15 cellular contexts compared by ENCODE assay signal in the genomic region with DNA sequence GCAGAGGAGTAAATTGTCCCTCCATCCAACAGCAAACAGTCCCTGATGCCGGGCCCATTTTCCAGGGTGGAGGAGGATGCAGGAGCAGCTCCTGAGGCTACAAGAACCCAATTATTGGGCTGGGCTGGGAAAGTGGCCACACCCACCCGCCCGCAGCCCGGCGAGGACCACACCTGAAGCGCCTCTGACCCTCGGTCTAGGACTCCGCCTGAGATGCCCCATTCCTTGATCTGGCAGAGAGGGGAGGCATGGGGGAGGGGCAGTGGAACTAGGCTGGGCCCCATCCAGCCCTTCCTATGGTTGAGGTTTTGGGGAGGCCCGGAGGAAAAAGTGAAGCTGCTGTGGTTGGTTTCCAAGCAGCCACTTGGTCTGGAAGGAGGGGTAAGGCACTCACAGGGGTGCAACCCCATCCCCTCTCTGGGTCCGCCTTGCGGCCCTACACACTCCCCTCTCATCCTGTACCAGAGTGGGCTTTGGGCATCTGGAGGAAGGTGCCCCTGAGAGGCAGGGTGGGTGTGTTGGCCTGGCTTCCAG. TPM values are rescaled to one million over a fixed set of nuclear protein-coding genes. Genes with fewer than 3 reads are reported as not detected.
A peak's percentile ranks its signal among the peaks of the same experiment; 100 is the strongest.
DNase-seq lines count a peak whose midpoint lies in the region; ATAC-seq and TF ChIP-seq lines count a peak whose summit lies in the region.
"Had no signal": no experiment of that assay in that cellular context is flagged by ENCODE, and none has a peak within 500 bp of the region (broad histone marks: within the 10 kb centered on the region; RNA-seq: fewer than 3 reads in every experiment).

No MANE protein-coding gene starts in this region.

- WGBS in esophagus squamous epithelium, 2 donors, result 32% methylated on average over 8 of the region's 11 CpGs; no CpG with 5 or more reads in 1 of the 2 donors
- WGBS in right lobe of liver (ENCODE audit: insufficient coverage, low coverage, low lambda C conversion rate, missing lambda C conversion rate), result 43% methylated on average over 2 of the region's 11 CpGs

- H3K27me3 Mint-ChIP-seq in activated CD4-positive, alpha-beta T cell treated with anti-CD3 and anti-CD28 coated beads, Interleukin-2, amount 10 ng/mL, durations not matched to agents 24 days and 14 days, result no peaks in the 10 kb centered on the region

- H3K36me3 ChIP-seq in Peyer's patch, result no peaks in the 10 kb centered on the region
- H3K36me3 ChIP-seq in esophagus squamous epithelium, result no peaks in the 10 kb centered on the region
- H3K36me3 ChIP-seq in stomach smooth muscle (ENCODE audit: control insufficient read depth in 2 of 2, insufficient read depth in 2 of 2, low read length in 2 of 2), result peaks cover 0 to under 1% of the 10 kb centered on the region in 2 donors
- no peaks in the 10 kb centered on the region for H3K36me3 ChIP-seq in right lobe of liver
- H3K36me3 ChIP-seq: suprapubic skin had no signal

- intact Hi-C loops in activated CD4-positive, alpha-beta T cell treated with anti-CD3 and anti-CD28 coated beads, Interleukin-2, amount 10 ng/mL, durations not matched to agents 24 days and 14 days (cut with micrococcal nuclease), result no loop called here
- intact Hi-C loops in esophagus squamous epithelium (cut with DNase I) (no loop called here), right lobe of liver (cut with DNase I) (loop anchor here in 1 of 2 donors (10.0 kb wide), 1 partner anchor 48 kb away; no protein-coding TSS in a partner anchor)

- no peaks in the 10 kb centered on the region for H3K27me3 ChIP-seq in Peyer's patch
- H3K27me3 ChIP-seq in esophagus squamous epithelium, result no peaks in the 10 kb centered on the region
- no peaks in the 10 kb centered on the region for H3K27me3 ChIP-seq in stomach smooth muscle (ENCODE audit: control insufficient read depth in 1 of 2, insufficient read depth in 2 of 2, low read length in 2 of 2)
- H3K27me3 ChIP-seq in right lobe of liver, result no peaks in the 10 kb centered on the region
- H3K27me3 ChIP-seq: suprapubic skin had no signal

- H3K36me3 Mint-ChIP-seq in activated CD4-positive, alpha-beta T cell treated with anti-CD3 and anti-CD28 coated beads, Interleukin-2, amount 10 ng/mL, durations not matched to agents 24 days and 14 days (ENCODE audit: low read depth), result peaks cover 5% of the 10 kb centered on the region

- H3K4me1 ChIP-seq in Peyer's patch (peaks cover 3 to 54% (median 15%) of the 10 kb centered on the region in 4 donors), esophagus squamous epithelium (peaks cover 32 to 56% (median 44%) of the 10 kb centered on the region in 3 donors), stomach smooth muscle (ENCODE audit: control insufficient read depth, insufficient read depth, low read length) (peaks cover 40% of the 10 kb centered on the region), right lobe of liver (peaks cover 0 to 30% (median 10%) of the 10 kb centered on the region in 4 donors)

- peak; percentile 73 for DNase-seq in activated CD4-positive, alpha-beta T cell treated with anti-CD3 and anti-CD28 coated beads, Interleukin-2, amount 10 ng/mL, durations not matched to agents 24 days and 14 days
- DNase-seq in activated CD4-positive, alpha-beta T cell treated with anti-CD3 and anti-CD28 coated beads, Interleukin-2, amount 50 U/mL, for 4 hours, result no peak
- DNase-seq in Peyer's patch (no peak), esophagus squamous epithelium (lab: John Stamatoyannopoulos, UW) (no peak), T-helper 9 cell (no peak), NCI-H2029 (lab: John Stamatoyannopoulos, UW) (no peak), right lobe of liver (no peak)
- DNase-seq: activated T-cell treated with anti-CD3 and anti-CD28 coated beads for 4 hours, islet precursor cell, NCI-H1436 treated with DMSO at 0.1 percent for 48 hours, right cardiac atrium, SHP77 treated with DMSO at 0.1 percent for 48 hours had no signal

- H3K4me1 Mint-ChIP-seq in activated CD4-positive, alpha-beta T cell treated with anti-CD3 and anti-CD28 coated beads, Interleukin-2, amount 10 ng/mL, durations not matched to agents 24 days and 14 days, result peaks cover 50% of the 10 kb centered on the region

- H3K9me3 Mint-ChIP-seq in activated CD4-positive, alpha-beta T cell treated with anti-CD3 and anti-CD28 coated beads, Interleukin-2, amount 10 ng/mL, durations not matched to agents 24 days and 14 days, result no peaks in the 10 kb centered on the region

- H3K4me3 Mint-ChIP-seq in activated CD4-positive, alpha-beta T cell treated with anti-CD3 and anti-CD28 coated beads, Interleukin-2, amount 10 ng/mL, durations not matched to agents 24 days and 14 days, result peak overlapping the region; percentile 34

- no peak for TF ChIP-seq CTCF in Peyer's patch (IDR thresholded peaks at IDR 0.05)
- TF ChIP-seq CTCF in esophagus squamous epithelium (IDR thresholded peaks at IDR 0.05), result no peak
- no peak for TF ChIP-seq CTCF in right lobe of liver (IDR thresholded peaks at IDR 0.05)

- H3K9ac ChIP-seq in stomach smooth muscle (ENCODE audit: low read length in 2 of 2), result no peak overlapping the region

- H3K27ac ChIP-seq in Peyer's patch (peak overlapping the region in 3 of 4 donors; percentile 10 to 98 (median 93)), esophagus squamous epithelium (peak overlapping the region in 3 of 4 donors; percentile 69 to 95 (median 89)), stomach smooth muscle (ENCODE audit: low read length) (peak overlapping the region; percentile 94), right lobe of liver (no peak overlapping the region)
- H3K27ac ChIP-seq: suprapubic skin had no signal

- no peak for ATAC-seq in right lobe of liver
- ATAC-seq: HepG2, right cardiac atrium had no signal

- no peaks in the 10 kb centered on the region for H3K9me3 ChIP-seq in Peyer's patch
- no peaks in the 10 kb centered on the region for H3K9me3 ChIP-seq in esophagus squamous epithelium
- no peaks in the 10 kb centered on the region for H3K9me3 ChIP-seq in stomach smooth muscle (ENCODE audit: control insufficient read depth in 2 of 2, low read length in 2 of 2)
- no peaks in the 10 kb centered on the region for H3K9me3 ChIP-seq in right lobe of liver
- H3K9me3 ChIP-seq: suprapubic skin had no signal

- H3K27ac Mint-ChIP-seq in activated CD4-positive, alpha-beta T cell treated with anti-CD3 and anti-CD28 coated beads, Interleukin-2, amount 10 ng/mL, durations not matched to agents 24 days and 14 days, result peak overlapping the region; percentile 25

- no peak for TF ChIP-seq POLR2A in Peyer's patch (IDR thresholded peaks at IDR 0.05)
- TF ChIP-seq POLR2A in esophagus squamous epithelium (IDR thresholded peaks at IDR 0.05), result no peak
- no peak for TF ChIP-seq POLR2A in right lobe of liver (IDR thresholded peaks at IDR 0.05)

- H3K4me3 ChIP-seq in Peyer's patch (no peak overlapping the region), esophagus squamous epithelium (no peak overlapping the region), stomach smooth muscle (ENCODE audit: low read length in 2 of 2) (no peak overlapping the region), right lobe of liver (no peak overlapping the region)
- H3K4me3 ChIP-seq: suprapubic skin had no signal

RNA-seq across cellular contexts. Expression of a gene that starts 2.4 kb away (rescaled TPM):
- total RNA-seq in activated CD4-positive, alpha-beta T cell treated with anti-CD3 and anti-CD28 coated beads, Interleukin-2, amount 10 ng/mL, durations not matched to agents 24 days and 14 days, result 361 and 362 TPM in 2 replicates
- total RNA-seq in Peyer's patch (100 to 1,000 TPM in 1 of 4 donors, 10 to 100 TPM in 3; 44.8 to 352 (median 73.5) TPM), esophagus squamous epithelium (100 to 1,000 TPM in 2 of 4 donors, 10 to 100 TPM in 2; 25.4 to 261 (median 92.3) TPM), right lobe of liver (100 to 1,000 TPM in 4 of 6 experiments, 10 to 100 TPM in 2; 34.7 to 267 (median 141) TPM)

RNA-seq across cellular contexts. Expression of a gene that starts 13.2 kb away (rescaled TPM):
- 67.9 and 70.3 TPM in 2 replicates for total RNA-seq in activated CD4-positive, alpha-beta T cell treated with anti-CD3 and anti-CD28 coated beads, Interleukin-2, amount 10 ng/mL, durations not matched to agents 24 days and 14 days
- total RNA-seq in Peyer's patch (100 to 1,000 TPM in 1 of 4 donors, 10 to 100 TPM in 3; 37.5 to 144 (median 57.1) TPM), esophagus squamous epithelium (10 to 100 TPM; 34.3 to 44.5 (median 40.8) TPM), right lobe of liver (10 to 100 TPM in 2 of 6 experiments, 1 to 10 TPM in 4; 8.4 to 16.1 (median 9.4) TPM)

RNA-seq across cellular contexts. Expression of a gene that starts 14.5 kb away (rescaled TPM):
- 49.3 and 51.2 TPM in 2 replicates for total RNA-seq in activated CD4-positive, alpha-beta T cell treated with anti-CD3 and anti-CD28 coated beads, Interleukin-2, amount 10 ng/mL, durations not matched to agents 24 days and 14 days
- total RNA-seq in Peyer's patch, result 100 to 1,000 TPM in 3 of 4 donors, 10 to 100 TPM in 1; 19.0 to 146 (median 111) TPM
- total RNA-seq in esophagus squamous epithelium, result 1 to 10 TPM; 2.3 to 4.1 (median 2.9) TPM
- total RNA-seq in right lobe of liver, result 10 to 100 TPM; 15.7 to 63.4 (median 34.4) TPM

RNA-seq across cellular contexts. Expression of a gene that starts 23.9 kb away (rescaled TPM):
- total RNA-seq in activated CD4-positive, alpha-beta T cell treated with anti-CD3 and anti-CD28 coated beads, Interleukin-2, amount 10 ng/mL, durations not matched to agents 24 days and 14 days, result 33.3 and 34.8 TPM in 2 replicates
- 10 to 100 TPM; 54.6 to 89.1 (median 83.6) TPM for total RNA-seq in Peyer's patch
- 100 to 1,000 TPM in 2 of 4 donors, 10 to 100 TPM in 2; 67.6 to 149 (median 108) TPM for total RNA-seq in esophagus squamous epithelium
- total RNA-seq in right lobe of liver, result 10 to 100 TPM; 11.7 to 22.8 (median 20.7) TPM

RNA-seq across cellular contexts. Expression of a gene that starts 33.5 kb away (rescaled TPM):
- total RNA-seq in activated CD4-positive, alpha-beta T cell treated with anti-CD3 and anti-CD28 coated beads, Interleukin-2, amount 10 ng/mL, durations not matched to agents 24 days and 14 days, result 110 and 115 TPM in 2 replicates
- 100 to 1,000 TPM in 1 of 4 donors, 10 to 100 TPM in 3; 55.0 to 135 (median 71.8) TPM for total RNA-seq in Peyer's patch
- total RNA-seq in esophagus squamous epithelium, result 10 to 100 TPM; 33.8 to 53.4 (median 42.0) TPM
- total RNA-seq in right lobe of liver, result 1 to 10 TPM; 1.6 to 4.8 (median 2.8) TPM

Comparison
In these comparisons a context has a peak if more than half of its experiments do, and no peak if none do; other contexts are left out.
1. H3K27ac ChIP-seq: peak in Peyer's patch (3 of 4), esophagus squamous epithelium (3 of 4) and stomach smooth muscle (single experiment); none in right lobe of liver (0 of 3).